In the genomic region with DNA sequence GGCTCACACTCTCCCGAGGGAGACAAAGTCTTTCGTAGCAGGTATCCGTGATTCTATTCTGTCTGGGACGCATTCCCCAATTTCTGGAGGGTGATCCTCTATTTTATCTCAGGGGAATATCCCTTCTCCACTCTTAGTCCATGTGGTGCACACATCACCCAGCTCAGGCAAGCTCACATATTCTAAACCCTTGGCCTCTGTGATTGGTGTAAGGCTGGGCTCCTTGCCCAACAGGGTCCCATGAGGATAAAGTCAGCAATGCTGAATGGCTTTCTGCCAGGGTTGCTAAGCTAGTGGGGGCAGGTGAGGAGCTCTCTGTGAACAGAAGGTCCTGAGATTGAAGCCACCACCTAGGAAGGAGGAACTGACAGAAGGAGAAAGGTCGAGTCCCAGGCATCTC, we compare ENCODE assay signal across 19 cellular contexts.
DNase-seq lines count a peak whose midpoint lies in the region; ATAC-seq and TF ChIP-seq lines count a peak whose summit lies in the region.
"Had no signal": no experiment of that assay in that cellular context is flagged by ENCODE, and none has a peak within 500 bp of the region (broad histone marks: within the 10 kb centered on the region; RNA-seq: fewer than 3 reads in every experiment).

No MANE protein-coding gene starts in this region.

- H3K9me3 ChIP-seq in DND-41 (ENCODE audit: insufficient read depth, low read length, severe bottlenecking) (peaks cover 11% of the 10 kb centered on the region), psoas muscle (no peaks in the 10 kb centered on the region)
- H3K9me3 ChIP-seq: tibial artery had no signal

- H3K36me3 ChIP-seq in DND-41 (ENCODE audit: insufficient read depth, low read length) = peaks cover 63% of the 10 kb centered on the region
- no peaks in the 10 kb centered on the region for H3K36me3 ChIP-seq in psoas muscle (ENCODE audit: insufficient read depth in 1 of 2, low read depth in 1 of 2)
- H3K36me3 ChIP-seq: SJSA1, tibial artery had no signal

- CTCF ChIA-PET in AG04449 (lab: Yijun Ruan, JAX) = interaction anchor here (0.7 kb wide), 1 partner anchor 39 kb away, joined by 4 read pairs; no protein-coding TSS in a partner anchor

- H3K9ac ChIP-seq in DND-41 (ENCODE audit: low read depth, low read length) = no peak overlapping the region

- peaks cover 57% of the 10 kb centered on the region for H4K20me1 ChIP-seq in DND-41 (ENCODE audit: insufficient read depth, low read length)

- H3K4me3 ChIP-seq in AG04449 (ENCODE audit: low read depth, low read length) = no peak overlapping the region
- H3K4me3 ChIP-seq in DND-41 (ENCODE audit: low read depth in 1 of 2, low read length in 2 of 2) = no peak overlapping the region
- no peak overlapping the region for H3K4me3 ChIP-seq in fibroblast of mammary gland (ENCODE audit: control insufficient read depth, low read depth, low read length)
- H3K4me3 ChIP-seq in psoas muscle = no peak overlapping the region
- H3K4me3 ChIP-seq: SJSA1, tibial artery had no signal

- TF ChIP-seq CTCF in AG04449 (IDR thresholded peaks at IDR 0.05; ENCODE audit: insufficient read depth, low read length, missing control alignments) (no peak), DND-41 (IDR thresholded peaks at IDR 0.05; ENCODE audit: borderline replicate concordance, extremely low read depth, low read length, poor library complexity, severe bottlenecking) (no peak), fibroblast of mammary gland (conservative IDR thresholded peaks at IDR 0.05; ENCODE audit: control insufficient read depth, insufficient read depth, low read depth, low read length) (no peak), psoas muscle (IDR thresholded peaks at IDR 0.05) (no peak), CD14-positive monocyte (IDR thresholded peaks at IDR 0.05) (no peak)

- ATAC-seq in DND-41 (ENCODE audit: insufficient read depth, low read depth) (no peak; the same call in 2 of the 3 replicates), psoas muscle (no peak)
- ATAC-seq: activated CD8-positive, alpha-beta T cell treated with anti-CD3 and anti-CD28 coated beads, Interleukin-2, amount 10 ng/mL, durations not matched to agents 7 days and 5 days; CD8-positive, alpha-beta T cell; foreskin keratinocyte; HCT116; stimulated activated naive B cell treated with anti-CD40 and anti-IgM and Interleukin-4, amounts not matched to agents 10 μg/mL and 1 μg/mL and 100 μg/mL, for 72 hours had no signal

- intact Hi-C loops in psoas muscle (cut with DNase I) (loop anchor here in 1 of 2 donors (10.0 kb wide), 1 partner anchor 61 kb away; no protein-coding TSS in a partner anchor), CD14-positive monocyte (cut with micrococcal nuclease) (loop anchor here in 1 of 2 donors (5.0 kb wide), 1 partner anchor 38 kb away; no protein-coding TSS in a partner anchor)

- H2AFZ ChIP-seq in DND-41 (ENCODE audit: low read depth, low read length) = no peak overlapping the region

- no peak overlapping the region for H3K4me2 ChIP-seq in DND-41 (ENCODE audit: insufficient read depth, low read length)

- DNase-seq in AG04449 (ENCODE audit: low read depth, low spot score) = peak; percentile 14
- DNase-seq in DND-41 = peak; percentile 34
- DNase-seq in NCI-H2171 (lab: John Stamatoyannopoulos, UW) = peak; percentile 99
- DNase-seq in fibroblast of mammary gland (ENCODE audit: low read depth) = peak; percentile 59
- DNase-seq in psoas muscle = no peak
- DNase-seq in CD14-positive monocyte (ENCODE audit: low spot score) = no peak
- no peak for DNase-seq in T-helper 1 cell
- DNase-seq in stimulated activated CD4-positive, alpha-beta T cell treated with anti-CD3 and anti-CD28 coated beads, Interleukin-4, amount 100 ng/mL, for 1 hour = no peak
- DNase-seq: activated CD8-positive, alpha-beta T cell treated with anti-CD3 and anti-CD28 coated beads, Interleukin-2, amount 10 ng/mL, durations not matched to agents 7 days and 5 days; CD8-positive, alpha-beta T cell; foreskin keratinocyte; NCI-H345; stimulated activated naive B cell treated with anti-CD40 and anti-IgM and Interleukin-4, amounts not matched to agents 10 μg/mL and 1 μg/mL and 100 μg/mL, for 72 hours; tibial artery had no signal

- no peak overlapping the region for H3K27ac Mint-ChIP-seq in CD14-positive monocyte
- H3K27ac Mint-ChIP-seq: activated CD8-positive, alpha-beta T cell treated with anti-CD3 and anti-CD28 coated beads, Interleukin-2, amount 10 ng/mL, durations not matched to agents 7 days and 5 days; activated naive CD8-positive, alpha-beta T cell; CD8-positive, alpha-beta T cell; stimulated activated naive B cell treated with anti-CD40 and anti-IgM and Interleukin-4, amounts not matched to agents 10 μg/mL and 1 μg/mL and 100 μg/mL, for 72 hours had no signal

- H3K27me3 ChIP-seq in DND-41 (ENCODE audit: insufficient read depth, low read length, poor library complexity) (no peaks in the 10 kb centered on the region), psoas muscle (ENCODE audit: insufficient read depth in 3 of 3, low read length in 2 of 3) (peaks cover 0 to 2% (median 0%) of the 10 kb centered on the region in 3 donors)
- H3K27me3 ChIP-seq: tibial artery had no signal

- 54 to 71% (median 62%) methylated on average over 5 of the region's 5 CpGs for WGBS in psoas muscle, 3 donors

- H3K4me1 ChIP-seq in DND-41 (ENCODE audit: insufficient read depth, low read length) (peaks cover 25% of the 10 kb centered on the region), psoas muscle (no peaks in the 10 kb centered on the region)
- H3K4me1 ChIP-seq: foreskin keratinocyte, SJSA1 had no signal

- peaks cover 32% of the 10 kb centered on the region for H3K4me1 Mint-ChIP-seq in CD14-positive monocyte
- H3K4me1 Mint-ChIP-seq: neural crest cell; stimulated activated naive B cell treated with anti-CD40 and anti-IgM and Interleukin-4, amounts not matched to agents 10 μg/mL and 1 μg/mL and 100 μg/mL, for 72 hours had no signal

- POLR2A ChIA-PET in AG04449 (lab: Yijun Ruan, JAX) = no interaction called here

- H3K9me3 Mint-ChIP-seq in CD14-positive monocyte = peaks cover 21 to 33% (median 27%) of the 10 kb centered on the region in 7 donors

- H3K27ac ChIP-seq in DND-41 (ENCODE audit: low read length) = no peak overlapping the region
- no peak overlapping the region for H3K27ac ChIP-seq in psoas muscle
- H3K27ac ChIP-seq: foreskin keratinocyte, SJSA1, tibial artery had no signal

- peaks cover 1 to 4% (median 3%) of the 10 kb centered on the region in 3 donors for H3K27me3 Mint-ChIP-seq in CD14-positive monocyte (ENCODE audit: low read depth in 3 of 3)

- peaks cover 89% of the 10 kb centered on the region for H3K79me2 ChIP-seq in DND-41 (ENCODE audit: insufficient read depth, low read length)

- H3K36me3 Mint-ChIP-seq in CD14-positive monocyte = peaks cover 10 to 22% of the 10 kb centered on the region in 2 donors
- H3K36me3 Mint-ChIP-seq: activated naive CD8-positive, alpha-beta T cell; brain; CD8-positive, alpha-beta T cell; stimulated activated naive B cell treated with anti-CD40 and anti-IgM and Interleukin-4, amounts not matched to agents 10 μg/mL and 1 μg/mL and 100 μg/mL, for 72 hours had no signal

- no peak overlapping the region for H3K4me3 Mint-ChIP-seq in CD14-positive monocyte
- H3K4me3 Mint-ChIP-seq: activated CD8-positive, alpha-beta T cell treated with anti-CD3 and anti-CD28 coated beads, Interleukin-2, amount 10 ng/mL, durations not matched to agents 7 days and 5 days; activated naive CD8-positive, alpha-beta T cell; brain; CD8-positive, alpha-beta T cell; neural crest cell; stimulated activated naive B cell treated with anti-CD40 and anti-IgM and Interleukin-4, amounts not matched to agents 10 μg/mL and 1 μg/mL and 100 μg/mL, for 72 hours had no signal

Comparison
In these comparisons a context has a peak if more than half of its experiments do, and no peak if none do; other contexts are left out.
1. DNase-seq: peak in AG04449 (single experiment), DND-41 (single experiment), NCI-H2171 (single experiment) and fibroblast of mammary gland (single experiment); none in psoas muscle (0 of 2), CD14-positive monocyte (single experiment), T-helper 1 cell (0 of 5) and stimulated activated CD4-positive, alpha-beta T cell treated with anti-CD3 and anti-CD28 coated beads, Interleukin-4, amount 100 ng/mL, for 1 hour (single experiment).